ENCODE assay signal across 10 cellular contexts in the genomic region with DNA sequence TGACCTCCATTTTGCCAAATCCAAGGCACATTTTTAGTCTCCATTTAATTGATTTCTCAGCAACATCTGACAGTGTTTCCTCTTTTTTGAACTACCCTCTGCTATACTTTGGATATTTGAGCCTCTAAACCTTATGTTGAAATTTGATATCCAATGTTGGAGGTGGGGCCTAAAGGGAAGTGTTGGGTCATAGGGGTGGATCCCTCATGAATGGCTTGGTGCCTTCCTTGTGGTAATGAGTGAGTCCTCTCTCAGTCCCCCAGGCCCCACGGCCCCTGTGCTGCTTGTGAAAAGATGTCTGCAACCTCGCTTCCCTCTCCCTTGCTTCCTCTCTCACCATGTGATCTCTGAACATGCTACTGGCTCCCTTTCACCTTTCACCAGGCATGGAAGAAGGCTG.
"Had no signal": no experiment of that assay in that cellular context is flagged by ENCODE, and none has a peak within 500 bp of the region (broad histone marks: within the 10 kb centered on the region; RNA-seq: fewer than 3 reads in every experiment).

No MANE protein-coding gene starts in this region.

- H3K27ac Mint-ChIP-seq: activated CD8-positive, alpha-beta T cell treated with anti-CD3 and anti-CD28 coated beads, Interleukin-2, amount 10 ng/mL, durations not matched to agents 7 days and 5 days; activated naive CD4-positive, alpha-beta T cell treated with anti-CD3 and anti-CD28 coated beads for 36 hours; activated T-helper 1 cell treated with anti-CD3 and anti-CD28 coated beads, Interleukin-12 subunit alpha, Interleukin-12 subunit beta, Interleukin-2, Interleukin-4 antibody, amounts not matched to agents 30 ng/mL and 10 ng/mL and 1 ng/mL, durations not matched to agents 14 hours and 24 hours and 36 hours; natural killer cell treated with Interleukin-12 subunit alpha and Interleukin-12 subunit beta and Interleukin-15 and Interleukin-18, amount 100 ng/mL, for 72 hours had no signal

- H3K4me3 ChIP-seq: cardiac muscle cell had no signal

- H3K27me3 Mint-ChIP-seq: natural killer cell treated with Interleukin-12 subunit alpha and Interleukin-12 subunit beta and Interleukin-15 and Interleukin-18, amount 100 ng/mL, for 72 hours had no signal

- H3K36me3 ChIP-seq: cardiac muscle cell had no signal

- H3K9me3 Mint-ChIP-seq: activated naive CD4-positive, alpha-beta T cell treated with anti-CD3 and anti-CD28 coated beads for 36 hours had no signal

- ATAC-seq: activated CD8-positive, alpha-beta T cell treated with anti-CD3 and anti-CD28 coated beads, Interleukin-2, amount 10 ng/mL, durations not matched to agents 7 days and 5 days; natural killer cell treated with Interleukin-12 subunit alpha and Interleukin-12 subunit beta and Interleukin-15 and Interleukin-18, amount 100 ng/mL, for 72 hours had no signal

- H3K4me3 Mint-ChIP-seq: activated CD8-positive, alpha-beta T cell treated with anti-CD3 and anti-CD28 coated beads, Interleukin-2, amount 10 ng/mL, durations not matched to agents 7 days and 5 days; activated naive CD4-positive, alpha-beta T cell treated with anti-CD3 and anti-CD28 coated beads for 36 hours; activated T-helper 1 cell treated with anti-CD3 and anti-CD28 coated beads, Interleukin-12 subunit alpha, Interleukin-12 subunit beta, Interleukin-2, Interleukin-4 antibody, amounts not matched to agents 30 ng/mL and 10 ng/mL and 1 ng/mL, durations not matched to agents 14 hours and 24 hours and 36 hours; natural killer cell treated with Interleukin-12 subunit alpha and Interleukin-12 subunit beta and Interleukin-15 and Interleukin-18, amount 100 ng/mL, for 72 hours had no signal

- DNase-seq: activated CD4-positive, alpha-beta T cell treated with anti-CD3 and anti-CD28 coated beads for 48 hours; activated CD8-positive, alpha-beta memory T cell treated with anti-CD3 and anti-CD28 coated beads, Interleukin-2, amount 50 U/mL, for 48 hours; activated CD8-positive, alpha-beta T cell treated with anti-CD3 and anti-CD28 coated beads, Interleukin-2, amount 10 ng/mL, durations not matched to agents 7 days and 5 days; activated naive CD4-positive, alpha-beta T cell treated with anti-CD3 and anti-CD28 coated beads for 36 hours; foreskin melanocyte; head of caudate nucleus; T1000 had no signal

- H3K36me3 Mint-ChIP-seq: natural killer cell treated with Interleukin-12 subunit alpha and Interleukin-12 subunit beta and Interleukin-15 and Interleukin-18, amount 100 ng/mL, for 72 hours had no signal

- H3K27ac ChIP-seq: cardiac muscle cell had no signal

- H3K27me3 ChIP-seq: cardiac muscle cell had no signal
